ENCODE assay signal across 1 cellular context in genomic region chr4:23889814-23890269, GRCh38.
TF ChIP-seq lines count a peak whose summit lies in the region.

Gene PPARGC1A, minus strand, starts transcription at chr4:23890047. Its CDS starts 90 bp downstream, at chr4:23889957.

TF ChIP-seq in HepG2, 621 proteins besides CTCF, POLR2A, EP300 and RAD21 (continued from another document and continues in another):
- no peak for TF ChIP-seq NONO (IDR thresholded peaks at IDR 0.05)
- TF ChIP-seq NONO (CRISPR knock-in tag; conservative IDR thresholded peaks at IDR 0.05): no peak
- no peak for TF ChIP-seq ZNF30 (CRISPR knock-in tag; IDR thresholded peaks at IDR 0.05)
- 0 out of 2 replicates have a peak, but pooled peaks have one; percentile 63 for TF ChIP-seq AFF4 (CRISPR knock-in tag; IDR thresholded peaks at IDR 0.05)
- TF ChIP-seq KDM4B (CRISPR knock-in tag; IDR thresholded peaks at IDR 0.05): peak; percentile 37; the same call in 1 of the 2 replicates
- peak; percentile 87 for TF ChIP-seq PBX2 (CRISPR knock-in tag; IDR thresholded peaks at IDR 0.05)
- no peak for TF ChIP-seq ZNF879 (CRISPR knock-in tag; IDR thresholded peaks at IDR 0.05)
- TF ChIP-seq ZMYM3 (CRISPR knock-in tag; IDR thresholded peaks at IDR 0.05): no peak
- TF ChIP-seq CREBL2 (CRISPR knock-in tag; IDR thresholded peaks at IDR 0.05; ENCODE audit: borderline replicate concordance): no peak
- TF ChIP-seq ZNF615 (CRISPR knock-in tag; IDR thresholded peaks at IDR 0.05; ENCODE audit: borderline replicate concordance): no peak
- TF ChIP-seq BCL6 (CRISPR knock-in tag; IDR thresholded peaks at IDR 0.05): 0 out of 2 replicates have a peak, but pooled peaks have one; percentile 18
- 0 out of 2 replicates have a peak, but pooled peaks have one; percentile 41 for TF ChIP-seq ZNF761 (CRISPR knock-in tag; conservative IDR thresholded peaks at IDR 0.05)
- TF ChIP-seq PHF5A (CRISPR knock-in tag; IDR thresholded peaks at IDR 0.05; ENCODE audit: low read depth, unreplicated experiment): no peak
- TF ChIP-seq ZNF616 (CRISPR knock-in tag; IDR thresholded peaks at IDR 0.05; ENCODE audit: low read depth): no peak
- TF ChIP-seq CBX1 (IDR thresholded peaks at IDR 0.05; ENCODE audit: low read depth): peak; percentile 74
- TF ChIP-seq, protein P1, sequence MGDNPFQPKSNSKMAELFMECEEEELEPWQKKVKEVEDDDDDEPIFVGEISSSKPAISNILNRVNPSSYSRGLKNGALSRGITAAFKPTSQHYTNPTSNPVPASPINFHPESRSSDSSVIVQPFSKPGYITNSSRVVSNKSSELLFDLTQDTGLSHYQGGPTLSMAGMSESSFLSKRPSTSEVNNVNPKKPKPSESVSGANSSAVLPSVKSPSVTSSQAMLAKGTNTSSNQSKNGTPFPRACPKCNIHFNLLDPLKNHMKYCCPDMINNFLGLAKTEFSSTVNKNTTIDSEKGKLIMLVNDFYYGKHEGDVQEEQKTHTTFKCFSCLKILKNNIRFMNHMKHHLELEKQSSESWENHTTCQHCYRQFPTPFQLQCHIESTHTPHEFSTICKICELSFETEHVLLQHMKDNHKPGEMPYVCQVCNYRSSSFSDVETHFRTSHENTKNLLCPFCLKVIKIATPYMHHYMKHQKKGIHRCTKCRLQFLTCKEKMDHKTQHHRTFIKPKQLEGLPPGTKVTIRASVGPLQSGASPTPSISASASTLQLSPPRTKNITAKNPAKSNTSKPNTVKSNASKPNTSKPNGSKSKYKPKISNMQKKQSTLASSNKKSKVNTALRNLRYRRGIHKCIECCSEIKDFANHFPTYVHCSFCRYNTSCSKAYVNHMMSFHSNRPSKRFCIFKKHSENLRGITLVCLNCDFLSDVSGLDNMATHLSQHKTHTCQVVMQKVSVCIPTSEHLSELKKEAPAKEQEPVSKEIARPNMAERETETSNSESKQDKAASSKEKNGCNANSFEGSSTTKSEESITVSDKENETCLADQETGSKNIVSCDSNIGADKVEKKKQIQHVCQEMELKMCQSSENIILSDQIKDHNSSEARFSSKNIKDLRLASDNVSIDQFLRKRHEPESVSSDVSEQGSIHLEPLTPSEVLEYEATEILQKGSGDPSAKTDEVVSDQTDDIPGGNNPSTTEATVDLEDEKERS (CRISPR knock-in tag; IDR thresholded peaks at IDR 0.05): no peak
- no peak for TF ChIP-seq NFRKB (IDR thresholded peaks at IDR 0.05)
- peak; percentile 62; the same call in 1 of the 2 replicates for TF ChIP-seq REPIN1 (CRISPR knock-in tag; IDR thresholded peaks at IDR 0.05; ENCODE audit: borderline replicate concordance, low read depth)
- TF ChIP-seq KLF9 (CRISPR knock-in tag; IDR thresholded peaks at IDR 0.05; ENCODE audit: low read depth): no peak
- no peak for TF ChIP-seq CHD2 (IDR thresholded peaks at IDR 0.05; ENCODE audit: low read depth, low read length)
- TF ChIP-seq CBX2 (IDR thresholded peaks at IDR 0.05; ENCODE audit: low read depth, low read length): no peak
- TF ChIP-seq CBX2 (CRISPR knock-in tag; IDR thresholded peaks at IDR 0.05; ENCODE audit: low read depth): no peak
- no peak for TF ChIP-seq ONECUT2 (CRISPR knock-in tag; IDR thresholded peaks at IDR 0.05)
- no peak for TF ChIP-seq ATF7-NPFF (CRISPR knock-in tag; IDR thresholded peaks at IDR 0.05; ENCODE audit: low read depth)
- TF ChIP-seq ZMYM4 (CRISPR knock-in tag; IDR thresholded peaks at IDR 0.05): peak; percentile 71
- TF ChIP-seq ZNF24 (IDR thresholded peaks at IDR 0.05): no peak
- no peak for TF ChIP-seq ZNF7 (CRISPR knock-in tag; IDR thresholded peaks at IDR 0.05)
- TF ChIP-seq MLX (CRISPR knock-in tag; IDR thresholded peaks at IDR 0.05): no peak
- TF ChIP-seq SNRNP70 (IDR thresholded peaks at IDR 0.05; ENCODE audit: low read depth, low read length): no peak
- TF ChIP-seq RARG (CRISPR knock-in tag; IDR thresholded peaks at IDR 0.05; ENCODE audit: low read depth): no peak
- peak; percentile 74; the same call in 1 of the 2 replicates for TF ChIP-seq ZNF788 (CRISPR knock-in tag; IDR thresholded peaks at IDR 0.05; ENCODE audit: borderline replicate concordance)
- no peak for TF ChIP-seq ZNF549 (CRISPR knock-in tag; IDR thresholded peaks at IDR 0.05)
- no peak for TF ChIP-seq ZNF230 (CRISPR knock-in tag; IDR thresholded peaks at IDR 0.05)
- TF ChIP-seq MBNL3 (CRISPR knock-in tag; conservative IDR thresholded peaks at IDR 0.05): no peak
- TF ChIP-seq NR1H2 (CRISPR knock-in tag; IDR thresholded peaks at IDR 0.05; ENCODE audit: borderline replicate concordance, low read depth): no peak
- no peak for TF ChIP-seq ZNF142 (CRISPR knock-in tag; IDR thresholded peaks at IDR 0.05)
- TF ChIP-seq SIN3A (IDR thresholded peaks at IDR 0.05; ENCODE audit: borderline replicate concordance, low read depth, low read length): peak; percentile 81; the same call in 1 of the 2 replicates
- TF ChIP-seq, protein P2, sequence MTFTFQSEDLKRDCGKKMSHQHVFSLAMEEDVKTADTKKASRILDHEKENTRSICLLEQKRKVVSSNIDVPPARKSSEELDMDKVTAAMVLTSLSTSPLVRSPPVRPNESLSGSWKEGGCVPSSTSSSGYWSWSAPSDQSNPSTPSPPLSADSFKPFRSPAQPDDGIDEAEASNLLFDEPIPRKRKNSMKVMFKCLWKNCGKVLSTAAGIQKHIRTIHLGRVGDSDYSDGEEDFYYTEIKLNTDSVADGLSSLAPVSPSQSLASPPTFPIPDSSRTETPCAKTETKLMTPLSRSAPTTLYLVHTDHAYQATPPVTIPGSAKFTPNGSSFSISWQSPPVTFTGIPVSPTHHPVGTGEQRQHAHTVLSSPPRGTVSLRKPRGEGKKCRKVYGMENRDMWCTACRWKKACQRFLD (CRISPR knock-in tag; IDR thresholded peaks at IDR 0.05; ENCODE audit: borderline replicate concordance): no peak
- no peak for TF ChIP-seq ZFP36L2 (CRISPR knock-in tag; IDR thresholded peaks at IDR 0.05)
- 0 out of 4 replicates have a peak, but pooled peaks of 1 of the 2 experiments have one; percentile 18 for TF ChIP-seq ATF4 (CRISPR knock-in tag; IDR thresholded peaks at IDR 0.05)
- no peak for TF ChIP-seq ZSCAN31 (CRISPR knock-in tag; IDR thresholded peaks at IDR 0.05; ENCODE audit: low read depth)
- TF ChIP-seq SOX5 (CRISPR knock-in tag; IDR thresholded peaks at IDR 0.05; ENCODE audit: borderline replicate concordance): 0 out of 2 replicates have a peak, but pooled peaks have one; percentile 29
- no peak for TF ChIP-seq ZBTB1 (CRISPR knock-in tag; IDR thresholded peaks at IDR 0.05; ENCODE audit: borderline replicate concordance)
- peak; percentile 36; the same call in 1 of the 2 replicates for TF ChIP-seq RXRB (CRISPR knock-in tag; IDR thresholded peaks at IDR 0.05; ENCODE audit: borderline replicate concordance)
- TF ChIP-seq ZNF589 (CRISPR knock-in tag; conservative IDR thresholded peaks at IDR 0.05): no peak
- no peak for TF ChIP-seq ZNF281 (CRISPR knock-in tag; IDR thresholded peaks at IDR 0.05; ENCODE audit: borderline replicate concordance)
- peak; percentile 46 for TF ChIP-seq ASH2L (IDR thresholded peaks at IDR 0.05; ENCODE audit: insufficient read length, low read depth, low read length)
